ENCODE assay signal across 9 cellular contexts in genomic region chr3:9552252-9552999, GRCh38. TPM values are rescaled to one million over a fixed set of nuclear protein-coding genes. Genes with fewer than 3 reads are reported as not detected.
DNase-seq lines count a peak whose midpoint lies in the region; ATAC-seq, FAIRE-seq and TF ChIP-seq lines count a peak whose summit lies in the region.
"Had no signal": no experiment of that assay in that cellular context is flagged by ENCODE, and none has a peak within 500 bp of the region (broad histone marks: within the 10 kb centered on the region; RNA-seq: fewer than 3 reads in every experiment).

No MANE protein-coding gene starts in this region.

- H3K9me3 ChIP-seq in GM12878 (replicated peaks; ENCODE audit: control insufficient read depth, insufficient read depth, low read length), result no peaks in the 10 kb centered on the region

- no peaks in the 10 kb centered on the region for H3K36me3 ChIP-seq in GM12878 (ENCODE audit: control insufficient read depth in 2 of 2, insufficient read depth in 2 of 2, low read length in 1 of 2)
- H3K36me3 ChIP-seq in kidney epithelial cell (ENCODE audit: control insufficient read depth, insufficient read depth, low read length), result no peaks in the 10 kb centered on the region

- WGBS in GM12878 (ENCODE audit: insufficient coverage, insufficient replicate concordance, low lambda C conversion rate, missing lambda C conversion rate), result 58% methylated on average over 45 of the region's 57 CpGs

- H3K27ac ChIP-seq in GM12878 (ENCODE audit: control insufficient read depth, insufficient read depth), result no peak overlapping the region

- no peak overlapping the region for H3K9ac ChIP-seq in GM12878 (ENCODE audit: control insufficient read depth, insufficient read depth, low read length)

- no peak for TF ChIP-seq EP300 in GM12878 (IDR thresholded peaks at IDR 0.05; ENCODE audit: borderline replicate concordance in 1 of 2, control insufficient read depth in 1 of 2, low read depth in 2 of 2, low read length in 2 of 2)

- SMC1A ChIA-PET in GM12878 (lab: Charles Lee; ENCODE audit: uncharacterized antibody, unreplicated experiment), result no interaction called here

- no peak overlapping the region for H3K4me2 ChIP-seq in GM12878 (ENCODE audit: control insufficient read depth, insufficient read depth)

- in situ Hi-C loops in GM12878 (cut with MboI), result no loop called here

- FAIRE-seq in GM12878 (lab: Jason Lieb, UNC), result no peak

- no peaks in the 10 kb centered on the region for H3K79me2 ChIP-seq in GM12878 (ENCODE audit: control insufficient read depth, insufficient read depth, low read length)

- no peaks in the 10 kb centered on the region for H4K20me1 ChIP-seq in GM12878 (ENCODE audit: control insufficient read depth, insufficient read depth)

- DNase-seq in ELF-1 (ENCODE audit: low read depth, low spot score) (peak; percentile 94), NCI-H526 (lab: John Stamatoyannopoulos, UW) (peak; percentile 9 to 77), GM12878 (ENCODE audit: low read depth, low spot score) (no peak), kidney epithelial cell (ENCODE audit: low read depth) (peak; percentile 18), OCI-M2 (lab: John Stamatoyannopoulos, UW; ENCODE audit: unreplicated experiment) (no peak), MV-4-11 (lab: John Stamatoyannopoulos, UW) (no peak)
- peak; percentile 63 for DNase-seq in stimulated activated CD8-positive, alpha-beta memory T cell treated with anti-CD3 and anti-CD28 coated beads, Interleukin-4, amount 100 ng/mL, for 48 hours

- H3K4me3 ChIP-seq in GM12878 (no peak overlapping the region), kidney epithelial cell (ENCODE audit: low read depth, low read length) (no peak overlapping the region)

- no peak for TF ChIP-seq POLR2A in GM12878 (IDR thresholded peaks at IDR 0.05; ENCODE audit: low read depth, low read length)

- no peak overlapping the region for H2AFZ ChIP-seq in GM12878 (ENCODE audit: control insufficient read depth, low read depth, low read length)

- intact Hi-C loops in GM12878 (cut with micrococcal nuclease; ENCODE audit: unreplicated experiment), result no loop called here

- CTCF ChIA-PET in GM12878 (lab: Yijun Ruan, JAX), result interaction anchor here (0.6 kb wide), 1 partner anchor 89 kb away, joined by 3 read pairs; no protein-coding TSS in a partner anchor

- POLR2A ChIA-PET in GM12878 (lab: Charles Lee), result interaction anchor here (0.6 kb wide), 1 partner anchor 20 kb away, joined by 5 read pairs; no protein-coding TSS in a partner anchor

- no peak for TF ChIP-seq CTCF in GM12878 (IDR thresholded peaks at IDR 0.05 in 2 of 3, conservative IDR thresholded peaks at IDR 0.05 in 1 of 3; ENCODE audit: control insufficient read depth in 2 of 3, extremely low read depth in 1 of 3, insufficient read depth in 1 of 3, low read depth in 3 of 3, low read length in 3 of 3)
- TF ChIP-seq CTCF in kidney epithelial cell (IDR thresholded peaks at IDR 0.05; ENCODE audit: insufficient read depth, low read length, poor library complexity, severe bottlenecking), result no peak

- H3K4me1 ChIP-seq in GM12878 (ENCODE audit: control insufficient read depth, insufficient read depth, low read length), result no peaks in the 10 kb centered on the region

- H3K27me3 ChIP-seq in GM12878 (replicated peaks in 1 of 2; ENCODE audit: control insufficient read depth in 2 of 2, insufficient read depth in 2 of 2, low read length in 1 of 2), result peaks cover 0 to 1% of the 10 kb centered on the region in 2 experiments; a peak in 2 of 4 replicates
- H3K27me3 ChIP-seq in kidney epithelial cell (ENCODE audit: control insufficient read depth, insufficient read depth, low read length), result peaks cover 27% of the 10 kb centered on the region

- ATAC-seq in GM12878 (no peak), HG03354 (IDR thresholded peaks at IDR 0.05; ENCODE audit: poor library complexity, severe bottlenecking, unreplicated experiment) (no peak)

- no TSS peak for BruUV-seq in GM12878 (replicated peaks; lab: Mats Ljungman, UMichigan)

- RAD21 ChIA-PET in GM12878 (lab: Charles Lee; ENCODE audit: unreplicated experiment), result no interaction called here

- TF ChIP-seq RAD21 in GM12878 (IDR thresholded peaks at IDR 0.05; ENCODE audit: insufficient read depth, low read depth, low read length), result no peak

TF ChIP-seq in GM12878, 131 proteins besides CTCF, POLR2A, EP300 and RAD21:
- TF ChIP-seq BACH1 (IDR thresholded peaks at IDR 0.05; ENCODE audit: borderline replicate concordance) (no peak), REST (IDR thresholded peaks at IDR 0.05; ENCODE audit: low read depth, low read length) (peak; percentile 89)

RNA-seq across cellular contexts. Expression of gene LHFPL4, which starts 1.2 kb away (rescaled TPM):
- total RNA-seq in GM12878 (2013; cell fraction: nucleolus; rRNA removed), result not detected in 2 replicates
- total RNA-seq in GM12878 (2014; rRNA removed) (not detected in 2 replicates), GM12878 (2014; rRNA removed; fragmentation: Illumina TruSeq; extraction: Trizol) (not detected in 2 replicates), GM12878 (2021) (not detected in 2 replicates), kidney epithelial cell (not detected in 2 replicates)
- polyA plus RNA-seq in GM12878 (2011; ENCODE audit: low read depth), result not detected
- polyA plus RNA-seq in GM12878 (2011; rRNA removed) (not detected in 2 replicates), GM12878 (2014; fragmentation: Illumina TruSeq; extraction: Trizol) (not detected in 2 replicates), GM12878 (2014; fragmentation: Nextera tagmentation; extraction: Ambion mirVana) (not detected), GM12878 (2014; rRNA removed) (not detected in 2 replicates), GM12878 (2016; fragmentation: Nextera tagmentation; extraction: Ambion mirVana) (under 1 TPM; 0.05 to 0.15 TPM)
- not detected in 2 replicates for polyA plus RNA-seq in GM12878 (2011; cell fraction: cytosol; rRNA removed)
- polyA plus RNA-seq in GM12878 (2011; cell fraction: nucleus; rRNA removed), result not detected in 2 replicates
- polyA plus RNA-seq in GM12878 (2012), result 0.03 TPM in 1 of 2 replicates, not detected in the other
- not detected in 2 replicates for polyA minus RNA-seq in GM12878 (2011; rRNA and poly(A)+ RNA removed)
- polyA minus RNA-seq in GM12878 (2011; cell fraction: cytosol; rRNA and poly(A)+ RNA removed), result not detected in 2 replicates
- not detected in 2 replicates for polyA minus RNA-seq in GM12878 (2011; cell fraction: nucleus; rRNA and poly(A)+ RNA removed)
- total RNA-seq: glomerular endothelial cell had no signal

Comparison
In these comparisons a context has a peak if more than half of its experiments do, and no peak if none do; other contexts are left out.
1. DNase-seq: peak in ELF-1 (single experiment), NCI-H526 (2 of 2), kidney epithelial cell (single experiment) and stimulated activated CD8-positive, alpha-beta memory T cell treated with anti-CD3 and anti-CD28 coated beads, Interleukin-4, amount 100 ng/mL, for 48 hours (single experiment); none in GM12878 (single experiment), OCI-M2 (single experiment) and MV-4-11 (single experiment).